8 cellular contexts compared by ENCODE assay signal in genomic region chr1:33338495-33339211, GRCh38. TPM values are rescaled to one million over a fixed set of nuclear protein-coding genes. Genes with fewer than 3 reads are reported as not detected.
DNase-seq lines count a peak whose midpoint lies in the region; ATAC-seq, FAIRE-seq and TF ChIP-seq lines count a peak whose summit lies in the region.

No MANE protein-coding gene starts in this region.

- H3K4me3 ChIP-seq in upper lobe of right lung = peak overlapping the region; percentile 6

- H3K27me3 ChIP-seq in upper lobe of right lung = no peaks in the 10 kb centered on the region

- no peak for TF ChIP-seq CTCF in upper lobe of right lung (IDR thresholded peaks at IDR 0.05)

- no peak for TF ChIP-seq POLR2A in GM12891 (IDR thresholded peaks at IDR 0.05; ENCODE audit: low read depth, low read length)

- H3K36me3 ChIP-seq in upper lobe of right lung = peaks cover 15% of the 10 kb centered on the region

- intact Hi-C loops in upper lobe of right lung (cut with DNase I) = no loop called here

- H3K27ac ChIP-seq in upper lobe of right lung = peak overlapping the region; percentile 90

- no peak for FAIRE-seq in GM12891 (lab: Jason Lieb, UNC)

- peaks cover 97% of the 10 kb centered on the region for H3K4me1 ChIP-seq in upper lobe of right lung

- DNase-seq in NCI-H524 treated with DMSO at 0.1 percent for 48 hours (lab: John Stamatoyannopoulos, UW) (peak; percentile 51), dedifferentiated amniotic fluid mesenchymal stem cell (ENCODE audit: extremely low spot score) (peak; percentile 35), lung microvascular endothelial cell (ENCODE audit: low read depth in 2 of 2) (peak; percentile 39 to 75), upper lobe of right lung (no peak), GM12891 (ENCODE audit: insufficient read length, low spot score) (no peak), amniotic stem cell (lab: John Stamatoyannopoulos, UW) (no peak)

- H3K9me3 ChIP-seq in upper lobe of right lung = no peaks in the 10 kb centered on the region

- peak; percentile 78 for ATAC-seq in upper lobe of right lung
- no peak for ATAC-seq in HG03045 (IDR thresholded peaks at IDR 0.05; ENCODE audit: unreplicated experiment)
- no peak for ATAC-seq in HG03280 (IDR thresholded peaks at IDR 0.05; ENCODE audit: unreplicated experiment)

TF ChIP-seq in GM12891, 5 proteins besides CTCF, POLR2A, EP300 and RAD21:
- TF ChIP-seq POU2F2 (IDR thresholded peaks at IDR 0.05; ENCODE audit: low read depth, low read length) = no peak
- no peak for TF ChIP-seq PAX5 (IDR thresholded peaks at IDR 0.05; ENCODE audit: insufficient read depth, low read length, severe bottlenecking)
- no peak for TF ChIP-seq POLR2AphosphoS5 (IDR thresholded peaks at IDR 0.05; ENCODE audit: low read depth, low read length)
- TF ChIP-seq SPI1 (IDR thresholded peaks at IDR 0.05; ENCODE audit: low read depth, low read length) = no peak
- no peak for TF ChIP-seq TAF1 (IDR thresholded peaks at IDR 0.05; ENCODE audit: low read depth, low read length)

RNA-seq across cellular contexts. Expression of gene A3GALT2, which starts 17.8 kb away (rescaled TPM):
- not detected in 2 replicates for total RNA-seq in lung microvascular endothelial cell
- total RNA-seq in upper lobe of right lung = not detected
- polyA plus RNA-seq in GM12891 (2012; ENCODE audit: low read depth, missing spikeins) = not detected

Comparison
In these comparisons a context has a peak if more than half of its experiments do, and no peak if none do; other contexts are left out.
1. DNase-seq: peak in NCI-H524 treated with DMSO at 0.1 percent for 48 hours (single experiment), dedifferentiated amniotic fluid mesenchymal stem cell (single experiment) and lung microvascular endothelial cell (2 of 2); none in upper lobe of right lung (single experiment), GM12891 (single experiment) and amniotic stem cell (single experiment).